2 cellular contexts compared by ENCODE assay signal in genomic region chr2:173062806-173063205, GRCh38.
TF ChIP-seq lines count a peak whose summit lies in the region.

No MANE protein-coding gene starts in this region.

TF ChIP-seq in SK-N-SH treated with all-trans-retinoic acid at 6 μM for 48 hours, 23 proteins besides CTCF, POLR2A, EP300 and RAD21:
- TF ChIP-seq ZFP30 (CRISPR knock-in tag; IDR thresholded peaks at IDR 0.05) (no peak), PATZ1 (CRISPR knock-in tag; IDR thresholded peaks at IDR 0.05; ENCODE audit: borderline replicate concordance) (no peak), ESRRG (CRISPR knock-in tag; IDR thresholded peaks at IDR 0.05) (no peak), ISL1 (CRISPR knock-in tag; IDR thresholded peaks at IDR 0.05) (no peak)

TF ChIP-seq in SK-N-SH, 30 proteins besides CTCF, POLR2A, EP300 and RAD21:
- TF ChIP-seq RCOR1 (IDR thresholded peaks at IDR 0.05; ENCODE audit: low read length) (no peak), TAF1 (IDR thresholded peaks at IDR 0.05; ENCODE audit: borderline replicate concordance, low read depth, low read length) (no peak), EZH2phosphoT487 (IDR thresholded peaks at IDR 0.05; ENCODE audit: borderline replicate concordance, low read depth) (no peak)
